ENCODE assay signal across 20 cellular contexts in the genomic region with DNA sequence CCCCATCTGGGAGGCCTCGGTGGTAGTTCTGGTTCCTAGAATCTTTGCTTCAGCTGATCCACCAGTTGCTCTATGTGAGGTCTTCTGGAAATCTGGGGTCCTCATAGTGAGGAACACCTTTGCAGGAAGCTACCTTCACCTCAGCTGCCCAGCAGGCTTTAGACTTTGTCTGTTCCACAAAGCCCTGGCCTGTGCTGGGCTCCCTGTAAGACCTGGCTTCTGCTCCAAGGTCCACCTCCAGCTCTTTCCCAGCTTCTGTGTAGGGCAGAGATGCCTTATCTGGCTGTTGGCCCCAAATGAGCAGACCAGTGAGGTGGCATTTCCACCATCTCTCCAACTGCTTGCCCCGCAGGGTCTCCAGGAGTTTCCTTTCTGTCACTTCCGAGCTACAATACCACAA.
"Had no signal": no experiment of that assay in that cellular context is flagged by ENCODE, and none has a peak within 500 bp of the region (broad histone marks: within the 10 kb centered on the region; RNA-seq: fewer than 3 reads in every experiment).

No MANE protein-coding gene starts in this region.

- H3K4me3 ChIP-seq: SJSA1, SK-N-MC had no signal

- H3K27ac ChIP-seq: SJSA1, SK-N-MC had no signal

- H3K27me3 ChIP-seq: SJSA1 had no signal

- H3K9me3 ChIP-seq: SJSA1 had no signal

- H3K36me3 ChIP-seq: SJSA1 had no signal

- H3K4me1 ChIP-seq: SJSA1 had no signal

- DNase-seq: KBM-7, NCI-H1048, NCI-H1105, NCI-H1417, NCI-H1436 treated with DMSO at 0.1 percent for 48 hours, NCI-H1694, NCI-H187 treated with DMSO at 0.1 percent for 48 hours, NCI-H2029 treated with DMSO at 0.1 percent for 48 hours, NCI-H2107, NCI-H226, NCI-H446, NCI-H510A, NCI-H524 treated with DMSO at 0.1 percent for 48 hours, NCI-H69, NCI-H774, Right ventricle myocardium superior, RPMI8226, SIG-M5 had no signal
